ENCODE assay signal across 28 cellular contexts in the genomic region with DNA sequence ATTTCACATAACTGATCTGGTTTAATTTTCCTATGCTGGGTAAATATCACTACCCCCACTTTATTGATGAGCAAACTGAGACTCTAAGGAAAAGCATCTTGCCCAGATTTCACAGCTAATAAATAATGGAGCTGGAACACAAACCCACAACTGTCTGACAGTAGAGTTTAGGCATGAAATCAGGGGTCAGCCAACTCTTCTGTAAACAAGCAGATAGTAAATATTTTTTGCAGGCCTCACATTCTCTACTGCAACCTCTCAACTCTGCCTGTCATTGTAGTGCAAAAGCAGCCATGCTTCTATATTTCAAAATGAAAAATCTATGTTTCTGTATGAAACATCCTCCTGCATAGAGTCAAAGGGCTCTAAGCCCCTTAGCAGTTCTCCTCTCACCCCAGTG.
"Had no signal": no experiment of that assay in that cellular context is flagged by ENCODE, and none has a peak within 500 bp of the region (broad histone marks: within the 10 kb centered on the region; RNA-seq: fewer than 3 reads in every experiment).

No MANE protein-coding gene starts in this region.

- H3K79me2 ChIP-seq: hepatocyte, parathyroid adenoma had no signal

- H3K27ac Mint-ChIP-seq: naive thymus-derived CD4-positive, alpha-beta T cell; natural killer cell treated with Interleukin-12 subunit alpha and Interleukin-12 subunit beta and Interleukin-15 and Interleukin-18, amount 100 ng/mL, for 72 hours; neural progenitor cell; stimulated activated naive B cell treated with anti-CD40 and anti-IgM and Interleukin-4, amounts not matched to agents 10 μg/mL and 1 μg/mL and 100 μg/mL, for 72 hours had no signal

- H3K9me3 ChIP-seq: heart right ventricle, lower lobe of right lung, mucosa of descending colon, neutrophil, right atrium auricular region, stomach, testis, thyroid gland, transverse colon, upper lobe of left lung, vagina had no signal

- H3K36me3 ChIP-seq: heart right ventricle, lower lobe of right lung, neural progenitor cell, neutrophil, right atrium auricular region, stomach, thyroid gland, transverse colon, upper lobe of left lung, vagina had no signal

- H3K4me3 ChIP-seq: heart right ventricle, hepatocyte, lower lobe of right lung, mucosa of descending colon, neural progenitor cell, right atrium auricular region, skin epidermis, stomach, testis, thyroid gland, transverse colon, upper lobe of left lung, vagina had no signal

- H3K4me1 Mint-ChIP-seq: stimulated activated naive B cell treated with anti-CD40 and anti-IgM and Interleukin-4, amounts not matched to agents 10 μg/mL and 1 μg/mL and 100 μg/mL, for 72 hours had no signal

- H3K27me3 ChIP-seq: heart right ventricle, hepatocyte, neural progenitor cell, neutrophil, right atrium auricular region, stomach, testis, thyroid gland, transverse colon, upper lobe of left lung, vagina had no signal

- H3K4me2 ChIP-seq: hepatocyte, neural progenitor cell had no signal

- H3K4me1 ChIP-seq: heart right ventricle, lower lobe of right lung, neural progenitor cell, parathyroid adenoma, right atrium auricular region, stomach, testis, thyroid gland, transverse colon, upper lobe of left lung, vagina had no signal

- DNase-seq: heart right ventricle; islet precursor cell; left ventricle myocardium superior; lower lobe of right lung; midbrain; mucosa of descending colon; naive thymus-derived CD4-positive, alpha-beta T cell; occipital lobe; stimulated activated CD4-positive, alpha-beta T cell treated with anti-CD3 and anti-CD28 coated beads, Interleukin-12 subunit alpha, Interleukin-12 subunit beta, amount 100 ng/mL, for 4 hours; stimulated activated CD4-positive, alpha-beta T cell treated with anti-CD3 and anti-CD28 coated beads, Interleukin-15, amount 100 ng/mL, for 24 hours; stimulated activated CD4-positive, alpha-beta T cell treated with anti-CD3 and anti-CD28 coated beads, Interleukin-2, amount 100 ng/mL, for 24 hours; stimulated activated CD4-positive, alpha-beta T cell treated with anti-CD3 and anti-CD28 coated beads, Interleukin-4, amount 100 ng/mL, for 1 hour; stimulated activated naive B cell treated with anti-CD40 and anti-IgM and Interleukin-4, amounts not matched to agents 10 μg/mL and 1 μg/mL and 100 μg/mL, for 72 hours; stimulated activated naive CD8-positive, alpha-beta T cell treated with anti-CD3 and anti-CD28 coated beads, Interleukin-15, Interleukin-2, amounts not matched to agents 100 U/mL and 50 U/mL, for 24 hours; stomach; testis; transverse colon; upper lobe of left lung had no signal

- H3K27ac ChIP-seq: heart right ventricle, hepatocyte, lower lobe of right lung, neural progenitor cell, neutrophil, parathyroid adenoma, right atrium auricular region, skin epidermis, stomach, testis, thyroid gland, transverse colon, upper lobe of left lung, vagina had no signal

- H2AFZ ChIP-seq: hepatocyte, neural progenitor cell, parathyroid adenoma had no signal

- H3K36me3 Mint-ChIP-seq: naive thymus-derived CD4-positive, alpha-beta T cell; natural killer cell treated with Interleukin-12 subunit alpha and Interleukin-12 subunit beta and Interleukin-15 and Interleukin-18, amount 100 ng/mL, for 72 hours; neural progenitor cell; stimulated activated naive B cell treated with anti-CD40 and anti-IgM and Interleukin-4, amounts not matched to agents 10 μg/mL and 1 μg/mL and 100 μg/mL, for 72 hours had no signal

- ATAC-seq: heart right ventricle; left ventricle myocardium superior; lower lobe of right lung; naive thymus-derived CD4-positive, alpha-beta T cell; sciatic nerve; stimulated activated naive B cell treated with anti-CD40 and anti-IgM and Interleukin-4, amounts not matched to agents 10 μg/mL and 1 μg/mL and 100 μg/mL, for 72 hours; stimulated activated naive CD8-positive, alpha-beta T cell treated with anti-CD3 and anti-CD28 coated beads, Interleukin-15, Interleukin-2, amounts not matched to agents 100 U/mL and 50 U/mL, for 24 hours had no signal

- H3K4me3 Mint-ChIP-seq: naive thymus-derived CD4-positive, alpha-beta T cell; natural killer cell treated with Interleukin-12 subunit alpha and Interleukin-12 subunit beta and Interleukin-15 and Interleukin-18, amount 100 ng/mL, for 72 hours; neural progenitor cell; stimulated activated naive B cell treated with anti-CD40 and anti-IgM and Interleukin-4, amounts not matched to agents 10 μg/mL and 1 μg/mL and 100 μg/mL, for 72 hours had no signal

- H3K9ac ChIP-seq: neural progenitor cell, parathyroid adenoma had no signal
